In genomic region chr1:112522621-112523020, GRCh38 we compare ENCODE assay signal across 13 cellular contexts. TPM values are rescaled to one million over a fixed set of nuclear protein-coding genes. Genes with fewer than 3 reads are reported as not detected.
DNase-seq lines count a peak whose midpoint lies in the region; ATAC-seq, FAIRE-seq and TF ChIP-seq lines count a peak whose summit lies in the region.
"Had no signal": no experiment of that assay in that cellular context is flagged by ENCODE, and none has a peak within 500 bp of the region (broad histone marks: within the 10 kb centered on the region; RNA-seq: fewer than 3 reads in every experiment).

No MANE protein-coding gene starts in this region.

- FAIRE-seq in H54 (lab: Jason Lieb, UNC): peak; percentile 95

- H3K9ac ChIP-seq in skeletal muscle satellite cell (ENCODE audit: low read depth, low read length): peak overlapping the region; percentile 28

- H3K36me3 ChIP-seq in skeletal muscle satellite cell (ENCODE audit: insufficient read depth, low read length): peaks cover 14% of the 10 kb centered on the region

- no peaks in the 10 kb centered on the region for H3K9me3 ChIP-seq in skeletal muscle satellite cell (replicated peaks; ENCODE audit: low read length)
- H3K9me3 ChIP-seq: neutrophil had no signal

- TF ChIP-seq CTCF in fibroblast of villous mesenchyme (IDR thresholded peaks at IDR 0.05; ENCODE audit: insufficient read depth, low read depth, low read length): no peak

- H3K4me1 ChIP-seq in skeletal muscle satellite cell (ENCODE audit: control insufficient read depth, insufficient read depth, low read length): peaks cover 53% of the 10 kb centered on the region

- DNase-seq in H54 (ENCODE audit: insufficient read length, low spot score): no peak
- DNase-seq in SW480 (ENCODE audit: low spot score): peak; percentile 14
- DNase-seq in fibroblast of villous mesenchyme (ENCODE audit: low read depth): peak; percentile 97
- DNase-seq in pons (ENCODE audit: low spot score): no peak
- DNase-seq in NCI-H146 treated with DMSO at 0.1 percent for 48 hours (lab: John Stamatoyannopoulos, UW; ENCODE audit: unreplicated experiment): no peak
- DNase-seq: activated CD4-positive, alpha-beta T cell treated with anti-CD3 and anti-CD28 coated beads for 4 hours; activated naive CD4-positive, alpha-beta T cell; immature natural killer cell; NCI-H2029 treated with DMSO at 0.1 percent for 48 hours had no signal

- H3K4me3 ChIP-seq in fibroblast of villous mesenchyme (ENCODE audit: low read depth, low read length) (no peak overlapping the region), skeletal muscle satellite cell (ENCODE audit: low read length) (no peak overlapping the region)

- no peak for TF ChIP-seq POLR2A in H54 (IDR thresholded peaks at IDR 0.05; ENCODE audit: low read depth, low read length)
- no peak for TF ChIP-seq POLR2A in GM18505 (IDR thresholded peaks at IDR 0.05; ENCODE audit: borderline replicate concordance, extremely low read depth, insufficient read depth, insufficient read length)

- peaks cover 6% of the 10 kb centered on the region for H3K27me3 ChIP-seq in skeletal muscle satellite cell (ENCODE audit: control insufficient read depth, insufficient read depth, low read length)
- H3K27me3 ChIP-seq: neutrophil had no signal

- no peak for ATAC-seq in GM18505 (IDR thresholded peaks at IDR 0.05; ENCODE audit: unreplicated experiment)
- ATAC-seq in activated CD4-positive, CD25-positive, alpha-beta regulatory T cell treated with anti-CD3 and anti-CD28 coated beads, Interleukin-2, amount 50 U/mL, for 24 hours: no peak

- H3K4me2 ChIP-seq in skeletal muscle satellite cell (ENCODE audit: low read length): peak overlapping the region; percentile 44

RNA-seq across cellular contexts. Expression of gene WNT2B, which starts 13.9 kb away (rescaled TPM):
- total RNA-seq in fibroblast of villous mesenchyme: 2.6 TPM in 2 replicates
- 0.87 and 1.3 TPM in 2 replicates for total RNA-seq in skeletal muscle satellite cell (2012; rRNA removed)

Comparison
In these comparisons a context has a peak if more than half of its experiments do, and no peak if none do; other contexts are left out.
1. DNase-seq: peak in SW480 (single experiment) and fibroblast of villous mesenchyme (single experiment); none in H54 (single experiment), pons (single experiment) and NCI-H146 treated with DMSO at 0.1 percent for 48 hours (single experiment).